ENCODE assay signal across 8 cellular contexts in genomic region chr12:46933947-46934346, GRCh38.
DNase-seq lines count a peak whose midpoint lies in the region; ATAC-seq, FAIRE-seq and TF ChIP-seq lines count a peak whose summit lies in the region.

No MANE protein-coding gene starts in this region.

- H3K4me2 ChIP-seq in HepG2 (ENCODE audit: low read depth, low read length): peak overlapping the region; percentile 59

- H3K27ac ChIP-seq in HepG2 (ENCODE audit: extremely low read length, insufficient read depth, low read length): no peak overlapping the region

- FAIRE-seq in bronchial epithelial cell (lab: Jason Lieb, UNC) (no peak), HepG2 (lab: Jason Lieb, UNC) (peak; percentile 37)

- POLR2A ChIA-PET in HepG2 (lab: Yijun Ruan, JAX): no interaction called here
- POLR2A ChIA-PET in activated CD4-positive, alpha-beta memory T cell treated with anti-CD3 and anti-CD28 coated beads, Interleukin-2, amount 10 ng/mL, durations not matched to agents 7 days and 5 days (lab: Charles Lee): no interaction called here

- no peaks in the 10 kb centered on the region for H3K79me2 ChIP-seq in HepG2 (ENCODE audit: insufficient read depth, low read length)

- no peaks in the 10 kb centered on the region for H4K20me1 ChIP-seq in HepG2 (ENCODE audit: insufficient read depth, low read length)

- no peaks in the 10 kb centered on the region for H3K9me3 Mint-ChIP-seq in activated CD4-positive, alpha-beta memory T cell treated with anti-CD3 and anti-CD28 coated beads, Interleukin-2, amount 10 ng/mL, durations not matched to agents 7 days and 5 days

- peak; percentile 33; the same call in 1 of the 2 replicates for TF ChIP-seq RAD21 in HepG2 (CRISPR knock-in tag; IDR thresholded peaks at IDR 0.05)

- no peak for TF ChIP-seq EP300 in HepG2 (IDR thresholded peaks at IDR 0.05; ENCODE audit: low read depth in 2 of 2, low read length in 2 of 2)
- TF ChIP-seq EP300 in HepG2 (CRISPR knock-in tag; IDR thresholded peaks at IDR 0.05; ENCODE audit: borderline replicate concordance): no peak

- H3K27me3 ChIP-seq in bronchial epithelial cell (ENCODE audit: control insufficient read depth, insufficient read depth, low read length) (no peaks in the 10 kb centered on the region), HepG2 (ENCODE audit: control insufficient read depth in 1 of 2, insufficient read depth in 2 of 2, low read length in 2 of 2) (no peaks in the 10 kb centered on the region)

- intact Hi-C loops in HepG2 (cut with micrococcal nuclease; ENCODE audit: unreplicated experiment): loop anchor here (1.0 to 10.0 kb wide), 3 partner anchors 257 to 591 kb away; no protein-coding TSS in a partner anchor
- intact Hi-C loops in posterior cingulate gyrus (cut with DNase I): loop anchor here (10.0 kb wide), 3 partner anchors 259 to 779 kb away; no protein-coding TSS in a partner anchor

- WGBS in HepG2 (ENCODE audit: low lambda C conversion rate): 0% methylated on average over 1 of the region's 1 CpG

- no peak overlapping the region for H2AFZ ChIP-seq in HepG2 (ENCODE audit: low read length)

- peak; percentile 44 for TF ChIP-seq CTCF in bronchial epithelial cell (IDR thresholded peaks at IDR 0.05; ENCODE audit: insufficient read depth, low read length, severe bottlenecking)
- TF ChIP-seq CTCF in HepG2 (CRISPR knock-in tag; IDR thresholded peaks at IDR 0.05): peak; percentile 83

- DNase-seq in NCI-H1436 (lab: John Stamatoyannopoulos, UW) (peak; percentile 28), NCI-H1436 treated with DMSO at 0.1 percent for 48 hours (lab: John Stamatoyannopoulos, UW) (no peak), NCI-H1417 (lab: John Stamatoyannopoulos, UW) (peak in 2 of 3 experiments; percentile 35 to 78), bronchial epithelial cell (ENCODE audit: low read depth) (peak; percentile 73), HepG2 (ENCODE audit: low spot score) (peak; percentile 49), posterior cingulate gyrus (no peak)
- DNase-seq in activated CD4-positive, alpha-beta memory T cell treated with anti-CD3 and anti-CD28 coated beads, Interleukin-2, amount 10 ng/mL, durations not matched to agents 7 days and 5 days: no peak

- BruUV-seq in HepG2 (replicated peaks; lab: Mats Ljungman, UMichigan): no TSS peak

- H3K36me3 Mint-ChIP-seq in activated CD4-positive, alpha-beta memory T cell treated with anti-CD3 and anti-CD28 coated beads, Interleukin-2, amount 10 ng/mL, durations not matched to agents 7 days and 5 days (ENCODE audit: low read depth): no peaks in the 10 kb centered on the region

- H3K27me3 Mint-ChIP-seq in activated CD4-positive, alpha-beta memory T cell treated with anti-CD3 and anti-CD28 coated beads, Interleukin-2, amount 10 ng/mL, durations not matched to agents 7 days and 5 days: peaks cover 26% of the 10 kb centered on the region

- no peak overlapping the region for H3K4me3 Mint-ChIP-seq in activated CD4-positive, alpha-beta memory T cell treated with anti-CD3 and anti-CD28 coated beads, Interleukin-2, amount 10 ng/mL, durations not matched to agents 7 days and 5 days

- H3K4me1 Mint-ChIP-seq in activated CD4-positive, alpha-beta memory T cell treated with anti-CD3 and anti-CD28 coated beads, Interleukin-2, amount 10 ng/mL, durations not matched to agents 7 days and 5 days: no peaks in the 10 kb centered on the region

- H3K4me1 ChIP-seq in HepG2 (ENCODE audit: insufficient read depth, low read length): peaks cover 42% of the 10 kb centered on the region

- H3K9me3 ChIP-seq in HepG2 (ENCODE audit: low read length): no peaks in the 10 kb centered on the region

- ATAC-seq in HepG2 (peak; percentile 87), HG03095 (IDR thresholded peaks at IDR 0.05; ENCODE audit: unreplicated experiment) (no peak)

- no peak for TF ChIP-seq POLR2A in HepG2 (IDR thresholded peaks at IDR 0.05; ENCODE audit: insufficient read depth in 1 of 2, low read depth in 2 of 2, low read length in 2 of 2)

- CTCF ChIA-PET in HepG2 (lab: Yijun Ruan, JAX; ENCODE audit: low intra/inter-chr PET ratio, low total read pairs): interaction anchor here (1.4 kb wide), 1 partner anchor 592 kb away, joined by 5 read pairs; no protein-coding TSS in a partner anchor
- CTCF ChIA-PET in activated CD4-positive, alpha-beta memory T cell treated with anti-CD3 and anti-CD28 coated beads, Interleukin-2, amount 10 ng/mL, durations not matched to agents 7 days and 5 days (lab: Charles Lee): no interaction called here

- H3K9ac ChIP-seq in HepG2 (ENCODE audit: insufficient read depth, low read depth, low read length): peak overlapping the region; percentile 23; the same call in 1 of the 2 replicates

- H3K36me3 ChIP-seq in bronchial epithelial cell (ENCODE audit: control insufficient read depth, insufficient read depth, low read length) (no peaks in the 10 kb centered on the region), HepG2 (replicated peaks in 1 of 2; ENCODE audit: control insufficient read depth in 1 of 2, insufficient read depth in 2 of 2, low read length in 2 of 2) (no peaks in the 10 kb centered on the region)

- in situ Hi-C loops in HepG2 (cut with HindIII; ENCODE audit: extremely low pct_ligation_motif_present, low pct_unique_long_range_greater_than_20kb): loop anchor here (5.0 to 10.0 kb wide), 3 partner anchors 159 to 589 kb away; no protein-coding TSS in a partner anchor

- H3K27ac Mint-ChIP-seq in activated CD4-positive, alpha-beta memory T cell treated with anti-CD3 and anti-CD28 coated beads, Interleukin-2, amount 10 ng/mL, durations not matched to agents 7 days and 5 days: no peak overlapping the region

- H3K4me3 ChIP-seq in bronchial epithelial cell (ENCODE audit: low read depth, low read length) (no peak overlapping the region), HepG2 (replicated peaks in 1 of 3; ENCODE audit: insufficient read depth in 1 of 3, low read depth in 2 of 3, low read length in 3 of 3) (peak overlapping the region in 2 of 3 experiments; percentile 14 to 31; a peak in 4 of 6 replicates)

TF ChIP-seq in HepG2, 621 proteins besides CTCF, POLR2A, EP300 and RAD21 (continues in another document):
- TF ChIP-seq ZNF451 (CRISPR knock-in tag; IDR thresholded peaks at IDR 0.05): no peak
- TF ChIP-seq, protein P1, sequence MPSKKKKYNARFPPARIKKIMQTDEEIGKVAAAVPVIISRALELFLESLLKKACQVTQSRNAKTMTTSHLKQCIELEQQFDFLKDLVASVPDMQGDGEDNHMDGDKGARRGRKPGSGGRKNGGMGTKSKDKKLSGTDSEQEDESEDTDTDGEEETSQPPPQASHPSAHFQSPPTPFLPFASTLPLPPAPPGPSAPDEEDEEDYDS (CRISPR knock-in tag; IDR thresholded peaks at IDR 0.05): 0 out of 2 replicates have a peak, but pooled peaks have one; percentile 24
- TF ChIP-seq AFF4 (CRISPR knock-in tag; IDR thresholded peaks at IDR 0.05): no peak
- TF ChIP-seq NFRKB (IDR thresholded peaks at IDR 0.05): no peak
- TF ChIP-seq NCOR1 (IDR thresholded peaks at IDR 0.05; ENCODE audit: borderline replicate concordance, low read length): no peak
- TF ChIP-seq TEAD3 (CRISPR knock-in tag; optimal IDR thresholded peaks at IDR 0.05; ENCODE audit: borderline replicate concordance): peak; percentile 37
- TF ChIP-seq ZNF761 (CRISPR knock-in tag; conservative IDR thresholded peaks at IDR 0.05): no peak
- TF ChIP-seq MIXL1 (CRISPR knock-in tag; IDR thresholded peaks at IDR 0.05): 0 out of 2 replicates have a peak, but pooled peaks have one; percentile 43

Comparison
In these comparisons a context has a peak if more than half of its experiments do, and no peak if none do; other contexts are left out.
1. DNase-seq: peak in NCI-H1436 (single experiment), NCI-H1417 (2 of 3), bronchial epithelial cell (single experiment) and HepG2 (single experiment); none in NCI-H1436 treated with DMSO at 0.1 percent for 48 hours (single experiment), posterior cingulate gyrus (0 of 10) and activated CD4-positive, alpha-beta memory T cell treated with anti-CD3 and anti-CD28 coated beads, Interleukin-2, amount 10 ng/mL, durations not matched to agents 7 days and 5 days (single experiment).